39 cellular contexts compared by ENCODE assay signal in the genomic region with DNA sequence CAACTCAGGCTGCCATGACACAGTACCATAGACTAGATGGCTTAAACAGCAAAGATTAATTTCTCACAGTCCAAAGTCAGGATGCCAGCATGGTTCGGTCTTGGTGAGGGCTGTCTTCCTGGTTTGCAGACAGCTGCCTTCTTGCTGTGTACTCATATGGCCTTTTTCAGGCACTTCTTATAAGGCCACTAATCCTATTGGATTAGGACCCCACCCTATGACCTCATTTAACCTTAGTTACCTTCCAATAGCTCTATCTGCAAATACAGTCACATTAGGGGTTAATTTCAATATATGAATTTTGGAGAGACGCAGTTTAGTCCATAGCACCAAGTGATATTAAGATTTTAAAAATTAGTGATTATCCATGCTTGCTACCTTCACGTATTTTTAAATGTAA.
"Had no signal": no experiment of that assay in that cellular context is flagged by ENCODE, and none has a peak within 500 bp of the region (broad histone marks: within the 10 kb centered on the region; RNA-seq: fewer than 3 reads in every experiment).

No MANE protein-coding gene starts in this region.

- H3K4me3 ChIP-seq: adrenal gland, ascending aorta, body of pancreas, breast epithelium, cardiac muscle cell had no signal

- H3K27me3 ChIP-seq: adrenal gland, ascending aorta, body of pancreas, brain microvascular endothelial cell, breast epithelium, cardiac muscle cell had no signal

- DNase-seq: activated effector memory CD4-positive, alpha-beta T cell treated with anti-CD3 and anti-CD28 coated beads, Interleukin-2, amount 50 U/mL, for 16 hours; activated effector memory CD4-positive, alpha-beta T cell treated with Interleukin-2 at 50 U/mL for 16 hours; activated gamma-delta T cell; activated gamma-delta T cell treated with Interleukin-2 at 50 U/mL for 16 hours; activated naive CD4-positive, alpha-beta T cell; activated naive CD4-positive, alpha-beta T cell treated with anti-CD3 and anti-CD28 coated beads for 36 hours; activated naive CD4-positive, alpha-beta T cell treated with anti-CD3 and anti-CD28 coated beads, Interleukin-2, amount 50 U/mL, for 16 hours; activated naive CD4-positive, alpha-beta T cell treated with Interleukin-2 at 50 U/mL for 16 hours; activated naive CD8-positive, alpha-beta T cell treated with anti-CD3 and anti-CD28 coated beads for 36 hours; activated naive CD8-positive, alpha-beta T cell treated with anti-CD3 and anti-CD28 coated beads, Interleukin-2, amount 10 ng/mL, durations not matched to agents 7 days and 5 days; activated naive CD8-positive, alpha-beta T cell treated with anti-CD3 and anti-CD28 coated beads, Interleukin-2, amount 50 U/mL, for 24 hours; activated T-cell treated with anti-CD3 and anti-CD28 coated beads, Interleukin-2, amount 50 U/mL, for 1 hour; activated T-cell treated with anti-CD3 and anti-CD28 coated beads, Interleukin-2, amount 50 U/mL, for 24 hours; activated T-cell treated with anti-CD3 and anti-CD28 coated beads, Interleukin-2, amount 50 U/mL, for 4 hours; activated T-cell treated with anti-CD3 and anti-CD28 coated beads, Interleukin-2, amount 50 U/mL, for 48 hours; activated T-cell treated with anti-CD3 and anti-CD28 coated beads, Interleukin-2, amount 50 U/mL, for 72 hours; adrenal gland; amniotic stem cell; amygdala; anterior cingulate cortex; aorta; body of pancreas; brain microvascular endothelial cell; caudate nucleus; central memory CD4-positive, alpha-beta T cell; cerebellar nuclear complex had no signal

- H3K9me3 ChIP-seq: adrenal gland, ascending aorta, body of pancreas had no signal

- H3K36me3 Mint-ChIP-seq: activated naive CD4-positive, alpha-beta T cell treated with anti-CD3 and anti-CD28 coated beads, Interleukin-2, amount 50 U/mL, for 24 hours; activated naive CD4-positive, alpha-beta T cell treated with anti-CD3 and anti-CD28 coated beads, Interleukin-2, amount 50 U/mL, for 72 hours; activated naive CD8-positive, alpha-beta T cell; activated naive CD8-positive, alpha-beta T cell treated with anti-CD3 and anti-CD28 coated beads for 36 hours; activated naive CD8-positive, alpha-beta T cell treated with anti-CD3 and anti-CD28 coated beads, Interleukin-2, amount 10 ng/mL, durations not matched to agents 7 days and 5 days; brain had no signal

- H3K36me3 ChIP-seq: adrenal gland, ascending aorta, brain microvascular endothelial cell, breast epithelium, cardiac muscle cell had no signal

- H3K27me3 Mint-ChIP-seq: activated naive CD4-positive, alpha-beta T cell treated with anti-CD3 and anti-CD28 coated beads, Interleukin-2, amount 50 U/mL, for 24 hours; activated naive CD8-positive, alpha-beta T cell; activated naive CD8-positive, alpha-beta T cell treated with anti-CD3 and anti-CD28 coated beads, Interleukin-2, amount 10 ng/mL, durations not matched to agents 7 days and 5 days; activated T-cell treated with anti-CD3 and anti-CD28 coated beads, Interleukin-2, amount 50 U/mL, for 24 hours; central memory CD8-positive, alpha-beta T cell had no signal

- H3K4me1 ChIP-seq: adrenal gland, ascending aorta, breast epithelium had no signal

- H3K9me3 Mint-ChIP-seq: activated T-cell treated with anti-CD3 and anti-CD28 coated beads, Interleukin-2, amount 50 U/mL, for 72 hours; activated T-helper 1 cell treated with anti-CD3 and anti-CD28 coated beads, Interleukin-12 subunit alpha, Interleukin-12 subunit beta, Interleukin-2, Interleukin-4 antibody, amounts not matched to agents 30 ng/mL and 10 ng/mL and 1 ng/mL, durations not matched to agents 14 hours and 24 hours and 36 hours; activated T-helper 2 cell treated with anti-CD3 and anti-CD28 coated beads, Interferon-gamma antibody, Interleukin-2, Interleukin-4, amounts not matched to agents 10 μg/mL and 5 μg/mL and 100 μg/mL, durations not matched to agents 14 hours and 24 hours and 36 hours had no signal

- H3K27ac ChIP-seq: adrenal gland, ascending aorta, body of pancreas, brain microvascular endothelial cell, breast epithelium, cardiac muscle cell had no signal

- H3K27ac Mint-ChIP-seq: activated naive CD4-positive, alpha-beta T cell treated with anti-CD3 and anti-CD28 coated beads for 36 hours; activated naive CD4-positive, alpha-beta T cell treated with anti-CD3 and anti-CD28 coated beads, Interleukin-2, amount 50 U/mL, for 24 hours; activated naive CD4-positive, alpha-beta T cell treated with anti-CD3 and anti-CD28 coated beads, Interleukin-2, amount 50 U/mL, for 72 hours; activated naive CD8-positive, alpha-beta T cell; activated naive CD8-positive, alpha-beta T cell treated with anti-CD3 and anti-CD28 coated beads for 36 hours; activated naive CD8-positive, alpha-beta T cell treated with anti-CD3 and anti-CD28 coated beads, Interleukin-2, amount 10 ng/mL, durations not matched to agents 7 days and 5 days; activated naive CD8-positive, alpha-beta T cell treated with anti-CD3 and anti-CD28 coated beads, Interleukin-2, amount 50 U/mL, for 24 hours; activated T-cell treated with anti-CD3 and anti-CD28 coated beads, Interleukin-2, amount 50 U/mL, for 24 hours; activated T-cell treated with anti-CD3 and anti-CD28 coated beads, Interleukin-2, amount 50 U/mL, for 72 hours; activated T-helper 1 cell treated with anti-CD3 and anti-CD28 coated beads, Interleukin-12 subunit alpha, Interleukin-12 subunit beta, Interleukin-2, Interleukin-4 antibody, amounts not matched to agents 30 ng/mL and 10 ng/mL and 1 ng/mL, durations not matched to agents 14 hours and 24 hours and 36 hours; activated T-helper 17 cell treated with anti-CD3 and anti-CD28 coated beads, Interleukin-2, amount 50 U/mL, for 72 hours; activated T-helper 2 cell treated with anti-CD3 and anti-CD28 coated beads, Interferon-gamma antibody, Interleukin-2, Interleukin-4, amounts not matched to agents 10 μg/mL and 5 μg/mL and 100 μg/mL, durations not matched to agents 14 hours and 24 hours and 36 hours; brain had no signal

- ATAC-seq: activated naive CD4-positive, alpha-beta T cell treated with anti-CD3 and anti-CD28 coated beads, Interleukin-2, amount 50 U/mL, for 72 hours; activated naive CD8-positive, alpha-beta T cell treated with anti-CD3 and anti-CD28 coated beads, Interleukin-2, amount 50 U/mL, for 24 hours; activated T-cell treated with anti-CD3 and anti-CD28 coated beads, Interleukin-2, amount 50 U/mL, for 4 hours; activated T-cell treated with anti-CD3 and anti-CD28 coated beads, Interleukin-2, amount 50 U/mL, for 72 hours; activated T-helper 17 cell treated with anti-CD3 and anti-CD28 coated beads, Interleukin-2, amount 50 U/mL, for 72 hours; body of pancreas had no signal

- FAIRE-seq: astrocyte, bronchial epithelial cell had no signal

- H3K4me3 Mint-ChIP-seq: activated naive CD4-positive, alpha-beta T cell treated with anti-CD3 and anti-CD28 coated beads for 36 hours; activated naive CD4-positive, alpha-beta T cell treated with anti-CD3 and anti-CD28 coated beads, Interleukin-2, amount 50 U/mL, for 24 hours; activated naive CD8-positive, alpha-beta T cell; activated naive CD8-positive, alpha-beta T cell treated with anti-CD3 and anti-CD28 coated beads for 36 hours; activated naive CD8-positive, alpha-beta T cell treated with anti-CD3 and anti-CD28 coated beads, Interleukin-2, amount 10 ng/mL, durations not matched to agents 7 days and 5 days; activated naive CD8-positive, alpha-beta T cell treated with anti-CD3 and anti-CD28 coated beads, Interleukin-2, amount 50 U/mL, for 24 hours; activated T-cell treated with anti-CD3 and anti-CD28 coated beads, Interleukin-2, amount 50 U/mL, for 24 hours; activated T-cell treated with anti-CD3 and anti-CD28 coated beads, Interleukin-2, amount 50 U/mL, for 4 hours; activated T-cell treated with anti-CD3 and anti-CD28 coated beads, Interleukin-2, amount 50 U/mL, for 72 hours; activated T-helper 1 cell treated with anti-CD3 and anti-CD28 coated beads, Interleukin-12 subunit alpha, Interleukin-12 subunit beta, Interleukin-2, Interleukin-4 antibody, amounts not matched to agents 30 ng/mL and 10 ng/mL and 1 ng/mL, durations not matched to agents 14 hours and 24 hours and 36 hours; activated T-helper 17 cell treated with anti-CD3 and anti-CD28 coated beads, Interleukin-2, amount 50 U/mL, for 72 hours; brain; central memory CD8-positive, alpha-beta T cell had no signal

- H3K4me1 Mint-ChIP-seq: activated naive CD4-positive, alpha-beta T cell treated with anti-CD3 and anti-CD28 coated beads, Interleukin-2, amount 50 U/mL, for 24 hours; activated naive CD8-positive, alpha-beta T cell treated with anti-CD3 and anti-CD28 coated beads for 36 hours; activated naive CD8-positive, alpha-beta T cell treated with anti-CD3 and anti-CD28 coated beads, Interleukin-2, amount 10 ng/mL, durations not matched to agents 7 days and 5 days; activated naive CD8-positive, alpha-beta T cell treated with anti-CD3 and anti-CD28 coated beads, Interleukin-2, amount 50 U/mL, for 24 hours; activated T-helper 17 cell treated with anti-CD3 and anti-CD28 coated beads, Interleukin-2, amount 50 U/mL, for 72 hours; brain; central memory CD8-positive, alpha-beta T cell had no signal
